Comparison of ENCODE assay signal across 8 cellular contexts in the genomic region with DNA sequence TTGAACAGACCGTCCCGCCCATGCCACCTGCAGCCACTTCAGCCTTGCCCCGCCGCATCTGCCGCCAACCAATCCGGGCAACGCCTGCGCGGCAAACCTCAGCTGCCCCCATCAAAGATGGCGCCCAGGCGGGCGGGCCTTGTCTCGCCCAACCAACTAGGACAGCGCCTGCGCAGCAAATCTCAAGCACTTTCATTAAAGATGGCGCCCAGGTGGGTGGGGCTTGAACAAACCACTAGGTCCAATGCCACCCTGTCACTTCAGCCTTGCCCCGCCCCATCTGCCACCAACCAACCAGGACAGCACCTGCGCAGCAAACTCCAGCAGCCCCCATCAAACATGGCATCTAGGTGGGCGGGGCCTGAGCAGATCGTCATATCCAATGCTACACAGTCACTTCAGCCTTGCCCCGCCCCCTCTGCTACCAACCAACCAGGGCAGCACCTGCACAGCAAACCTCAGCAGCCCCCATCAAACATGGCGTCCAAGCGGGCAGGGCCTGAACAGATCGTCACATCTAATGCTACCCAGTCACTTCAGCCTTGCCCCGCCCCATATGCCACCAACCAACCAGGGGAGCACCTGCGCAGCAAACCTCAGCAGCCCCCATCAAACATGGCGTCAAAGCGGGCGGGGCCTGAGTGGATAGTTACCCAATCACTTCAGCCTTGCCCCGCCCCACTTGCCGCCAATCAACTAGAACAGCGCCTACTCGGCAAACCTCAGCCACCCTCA. TPM values are rescaled to one million over a fixed set of nuclear protein-coding genes. Genes with fewer than 3 reads are reported as not detected.
DNase-seq lines count a peak whose midpoint lies in the region; ATAC-seq lines count a peak whose summit lies in the region.

No MANE protein-coding gene starts in this region.

- ATAC-seq in GM19463 (IDR thresholded peaks at IDR 0.05; ENCODE audit: unreplicated experiment) = no peak
- ATAC-seq in HG03159 (IDR thresholded peaks at IDR 0.05; ENCODE audit: unreplicated experiment) = no peak

- DNase-seq in DMS114 treated with DMSO at 0.1 percent for 48 hours (lab: John Stamatoyannopoulos, UW; ENCODE audit: unreplicated experiment) = peak; percentile 100
- peak; percentile 93 for DNase-seq in T1000 (lab: John Stamatoyannopoulos, UW)
- DNase-seq in head of caudate nucleus = peak in 41 of 42 donors; percentile 90 to 100 (median 97)
- DNase-seq in posterior vena cava (ENCODE audit: low spot score) = peak; percentile 96
- no peak for DNase-seq in COLO668 (lab: John Stamatoyannopoulos, UW; ENCODE audit: unreplicated experiment)
- DNase-seq in NOMO-1 (lab: John Stamatoyannopoulos, UW; ENCODE audit: unreplicated experiment in 2 of 2) = no peak

- intact Hi-C loops in head of caudate nucleus (cut with DNase I) (loop anchor here (10.0 kb wide), 2 partner anchors 114 to 144 kb away; no protein-coding TSS in a partner anchor), posterior vena cava (cut with DNase I) (no loop called here)

RNA-seq across cellular contexts. Expression of gene PEG3, which starts 1.4 kb away (rescaled TPM):
- 10 to 100 TPM in 1 of 2 donors, 1 to 10 TPM in 1; 9.9 to 11.6 TPM for total RNA-seq in posterior vena cava

RNA-seq across cellular contexts. Expression of gene ZIM2, which starts 1.4 kb away (rescaled TPM):
- total RNA-seq in posterior vena cava = 1 to 10 TPM in 1 of 2 donors, under 1 TPM in 1; 0.33 to 1.1 TPM

Comparison
In these comparisons a context has a peak if more than half of its experiments do, and no peak if none do; other contexts are left out.
1. DNase-seq: peak in DMS114 treated with DMSO at 0.1 percent for 48 hours (single experiment), T1000 (single experiment), head of caudate nucleus (41 of 42) and posterior vena cava (single experiment); none in COLO668 (single experiment) and NOMO-1 (0 of 2).